ENCODE assay signal across 1 cellular context in genomic region chr19:4009990-4010807, GRCh38.
TF ChIP-seq lines count a peak whose summit lies in the region.

No MANE protein-coding gene starts in this region.

TF ChIP-seq in SK-N-SH, 30 proteins besides CTCF, POLR2A, EP300 and RAD21 (continued from another document):
- TF ChIP-seq REST (IDR thresholded peaks at IDR 0.05; ENCODE audit: low read depth, low read length): no peak
- TF ChIP-seq FOSL2 (IDR thresholded peaks at IDR 0.05; ENCODE audit: borderline replicate concordance, low read depth): no peak
TF ChIP-seq in SK-N-SH: peak in this region for 0.
